In the genomic region with DNA sequence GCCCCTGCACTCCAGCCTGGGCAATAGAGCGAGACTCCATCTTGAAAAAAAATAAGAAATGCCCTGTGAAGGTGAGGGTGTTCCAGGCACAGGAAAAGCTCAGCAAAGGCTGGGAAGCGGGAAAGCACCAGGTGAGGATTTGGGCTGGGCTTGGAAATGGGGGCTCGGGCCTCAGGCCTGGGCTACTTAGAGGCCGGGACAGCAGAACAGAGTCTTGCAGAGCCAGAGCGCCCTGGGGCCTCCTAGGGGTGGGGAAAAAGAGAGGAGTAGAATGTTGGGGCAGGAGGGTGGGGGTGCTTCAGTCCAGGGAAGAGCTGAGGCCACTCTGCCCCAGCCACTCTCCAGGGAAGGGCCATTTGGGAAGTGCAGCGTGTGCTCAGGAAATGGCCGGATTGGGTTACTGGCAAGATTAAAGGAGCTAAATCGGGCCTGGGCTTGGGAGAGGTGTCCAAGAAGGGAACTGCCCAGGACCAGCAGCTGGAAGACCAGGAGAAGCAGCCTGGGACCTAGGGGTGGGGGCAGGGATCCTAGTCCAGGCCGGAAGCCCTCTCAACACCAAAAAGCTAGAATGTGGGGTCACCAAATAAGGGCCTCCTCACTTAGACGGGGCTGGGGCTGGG, we compare ENCODE assay signal across 1 cellular context.
TF ChIP-seq lines count a peak whose summit lies in the region.

No MANE protein-coding gene starts in this region.

TF ChIP-seq in HEK293T, 16 proteins besides CTCF, POLR2A, EP300 and RAD21:
- TF ChIP-seq FOXM1 (IDR thresholded peaks at IDR 0.05; ENCODE audit: borderline replicate concordance) (no peak), SP1 (IDR thresholded peaks at IDR 0.05) (no peak), FOXA1 (IDR thresholded peaks at IDR 0.05) (no peak), ELF4 (IDR thresholded peaks at IDR 0.05) (no peak), NFRKB (IDR thresholded peaks at IDR 0.05) (no peak), ARNT (IDR thresholded peaks at IDR 0.05) (no peak), CTBP1 (IDR thresholded peaks at IDR 0.05; ENCODE audit: borderline replicate concordance) (no peak)
